1 cellular context compared by ENCODE assay signal in the genomic region with DNA sequence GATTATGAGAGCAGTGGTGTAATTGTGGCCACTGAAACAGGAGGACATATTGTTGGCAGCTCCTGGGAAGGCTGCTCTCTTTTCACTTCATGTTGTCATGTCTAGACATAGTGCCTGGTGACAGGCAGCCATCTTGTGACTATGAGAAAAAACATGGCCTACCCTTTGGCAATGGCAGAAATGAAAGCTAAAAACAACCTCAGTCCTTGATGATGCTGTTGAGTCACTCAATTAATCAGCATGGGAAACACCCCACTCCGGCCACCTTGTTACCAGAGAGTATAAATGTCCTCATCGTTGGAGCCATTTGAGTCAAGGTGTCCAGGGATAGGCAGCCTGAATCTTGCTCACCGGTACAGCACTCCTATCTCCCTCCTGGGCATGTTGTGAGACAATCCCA.
TF ChIP-seq lines count a peak whose summit lies in the region.

No MANE protein-coding gene starts in this region.

TF ChIP-seq in H1, 55 proteins besides CTCF, POLR2A, EP300 and RAD21:
- TF ChIP-seq YY1 (IDR thresholded peaks at IDR 0.05; ENCODE audit: low read depth, low read length) (0 out of 2 replicates have a peak, but pooled peaks have one; percentile 45), CTBP2 (IDR thresholded peaks at IDR 0.05; ENCODE audit: borderline replicate concordance, insufficient read depth, insufficient read length, low read length) (no peak)
